19 cellular contexts compared by ENCODE assay signal in the genomic region with DNA sequence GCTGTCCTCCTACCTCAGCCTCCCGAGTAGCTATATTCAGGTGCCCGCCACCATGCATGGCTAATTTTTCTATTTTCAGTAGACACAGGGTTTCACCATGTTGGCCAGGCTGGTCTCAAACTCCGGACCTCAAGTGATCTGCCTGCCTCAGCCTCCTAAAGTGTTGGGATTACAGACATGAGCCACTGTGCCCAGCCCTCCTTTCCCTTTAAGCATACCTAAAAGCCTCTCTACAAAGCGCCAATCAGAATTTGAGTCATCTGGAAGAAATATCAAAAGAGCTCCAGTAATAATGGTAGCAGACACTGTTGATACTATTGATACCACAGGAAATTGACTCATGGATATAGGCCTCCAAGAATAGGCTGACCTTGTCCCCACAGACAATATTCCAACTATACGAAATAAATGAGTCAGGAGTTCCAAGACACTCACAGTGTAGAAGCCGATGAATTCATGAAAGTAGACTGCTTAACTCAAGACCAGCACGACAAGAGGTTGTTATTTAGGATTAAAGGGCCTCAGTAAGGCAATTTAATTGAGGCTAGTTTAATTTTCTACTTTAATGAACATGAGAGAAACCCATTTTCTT. TPM values are rescaled to one million over a fixed set of nuclear protein-coding genes. Genes with fewer than 3 reads are reported as not detected.
DNase-seq lines count a peak whose midpoint lies in the region; ATAC-seq, FAIRE-seq and TF ChIP-seq lines count a peak whose summit lies in the region.
"Not testable (repeated sequence)": the region's sequence is repeated elsewhere in the genome, so short reads cannot be mapped to it uniquely, and the experiment has no call there.
"Had no signal": no experiment of that assay in that cellular context is flagged by ENCODE, and none has a peak within 500 bp of the region (broad histone marks: within the 10 kb centered on the region; RNA-seq: fewer than 3 reads in every experiment).

No MANE protein-coding gene starts in this region.

- H3K27ac Mint-ChIP-seq in activated CD8-positive, alpha-beta T cell treated with anti-CD3 and anti-CD28 coated beads for 36 hours; stimulated activated effector memory CD8-positive, alpha-beta T cell treated with anti-CD3 and anti-CD28 coated beads, Interleukin-12 subunit alpha, Interleukin-12 subunit beta, amount 100 ng/mL, for 72 hours: not testable (repeated sequence)

- H3K4me1 Mint-ChIP-seq in activated CD8-positive, alpha-beta T cell treated with anti-CD3 and anti-CD28 coated beads for 36 hours (ENCODE audit: low read depth); stimulated activated effector memory CD8-positive, alpha-beta T cell treated with anti-CD3 and anti-CD28 coated beads, Interleukin-12 subunit alpha, Interleukin-12 subunit beta, amount 100 ng/mL, for 72 hours: not testable (repeated sequence)

- TF ChIP-seq RAD21 in HCT116 (IDR thresholded peaks at IDR 0.05; ENCODE audit: low read depth): not testable (repeated sequence)

- DNase-seq in AG04450 (ENCODE audit: low read depth, low spot score) (peak; percentile 15), HCT116 (ENCODE audit: low read depth, low spot score) (peak; percentile 15), RCC 7860 (ENCODE audit: low spot score) (peak; percentile 16), brain microvascular endothelial cell (peak; percentile 80), fibroblast of lung (ENCODE audit: low read depth in 2 of 2) (peak; percentile 44 to 82), keratinocyte (ENCODE audit: low read depth, low spot score) (peak; percentile 19)
- not testable (repeated sequence) for DNase-seq in activated CD8-positive, alpha-beta T cell treated with anti-CD3 and anti-CD28 coated beads for 36 hours; stimulated activated effector memory CD8-positive, alpha-beta T cell treated with anti-CD3 and anti-CD28 coated beads, Interleukin-12 subunit alpha, Interleukin-12 subunit beta, amount 100 ng/mL, for 72 hours (ENCODE audit: low spot score in 2 of 2)

- not testable (repeated sequence) for H3K36me3 Mint-ChIP-seq in activated CD8-positive, alpha-beta T cell treated with anti-CD3 and anti-CD28 coated beads for 36 hours (ENCODE audit: low read depth); stimulated activated effector memory CD8-positive, alpha-beta T cell treated with anti-CD3 and anti-CD28 coated beads, Interleukin-12 subunit alpha, Interleukin-12 subunit beta, amount 100 ng/mL, for 72 hours

- H3K36me3 ChIP-seq in HCT116 (ENCODE audit: control insufficient read depth in 1 of 2, insufficient read depth in 2 of 2, low read length in 2 of 2); brain microvascular endothelial cell (replicated peaks); fibroblast of lung (ENCODE audit: control insufficient read depth, insufficient read depth, low read length); keratinocyte (ENCODE audit: control insufficient read depth in 2 of 2, extremely low read depth in 1 of 2, insufficient read depth in 2 of 2, low read length in 2 of 2): not testable (repeated sequence)

- not testable (repeated sequence) for H3K9me3 Mint-ChIP-seq in activated CD8-positive, alpha-beta T cell treated with anti-CD3 and anti-CD28 coated beads for 36 hours; stimulated activated effector memory CD8-positive, alpha-beta T cell treated with anti-CD3 and anti-CD28 coated beads, Interleukin-12 subunit alpha, Interleukin-12 subunit beta, amount 100 ng/mL, for 72 hours

- in situ Hi-C loops in brain microvascular endothelial cell (cut with HindIII; ENCODE audit: low pct_ligation_motif_present, low sequenced_read_pairs): not testable (repeated sequence)

- H3K79me2 ChIP-seq in HCT116 (ENCODE audit: insufficient read depth, low read length); fibroblast of lung (ENCODE audit: control insufficient read depth, insufficient read depth, low read length); keratinocyte (ENCODE audit: control insufficient read depth, insufficient read depth, low read length): not testable (repeated sequence)

- not testable (repeated sequence) for H3K27ac ChIP-seq in AG04450 (ENCODE audit: low read depth, low read length); HCT116 (ENCODE audit: low read depth, low read length); brain microvascular endothelial cell; fibroblast of lung (ENCODE audit: insufficient read depth, low read length); keratinocyte (ENCODE audit: control insufficient read depth, insufficient read depth, low read length)

- H4K20me1 ChIP-seq in HCT116 (ENCODE audit: insufficient read depth); fibroblast of lung (ENCODE audit: control insufficient read depth, extremely low read depth, insufficient read depth, low read length); keratinocyte (ENCODE audit: control insufficient read depth, extremely low read depth, insufficient read depth, low read length): not testable (repeated sequence)

- not testable (repeated sequence) for H3K4me1 ChIP-seq in HCT116 (ENCODE audit: control insufficient read depth in 1 of 2, insufficient read depth in 2 of 2, low read length in 2 of 2); fibroblast of lung (ENCODE audit: control insufficient read depth, extremely low read depth, insufficient read depth, low read length); keratinocyte (ENCODE audit: control insufficient read depth, extremely low read depth, insufficient read depth, low read length)

- H3K9me3 ChIP-seq in AG04450 (ENCODE audit: control insufficient read depth, insufficient read depth, low read length); HCT116 (ENCODE audit: control insufficient read depth in 1 of 2, insufficient read depth in 1 of 2, low read depth in 1 of 2, low read length in 2 of 2); fibroblast of lung (ENCODE audit: control insufficient read depth, insufficient read depth, low read depth, low read length); keratinocyte (ENCODE audit: control insufficient read depth, low read depth, low read length): not testable (repeated sequence)

- dilution Hi-C loops in keratinocyte (cut with MboI; ENCODE audit: extremely low pct_ligation_motif_present, low sequenced_read_pairs): not testable (repeated sequence)

- TF ChIP-seq CTCF in AG04450 (IDR thresholded peaks at IDR 0.05; ENCODE audit: low read depth, low read length); HCT116 (IDR thresholded peaks at IDR 0.05 in 2 of 3, conservative IDR thresholded peaks at IDR 0.05 in 1 of 3; ENCODE audit: borderline replicate concordance in 1 of 3, insufficient read depth in 1 of 3, low read depth in 2 of 3, low read length in 2 of 3); activated CD8-positive, alpha-beta T cell treated with anti-CD3 and anti-CD28 coated beads for 36 hours (IDR thresholded peaks at IDR 0.05); brain microvascular endothelial cell (IDR thresholded peaks at IDR 0.05; ENCODE audit: low read depth, low read length, missing control alignments); fibroblast of lung (conservative IDR thresholded peaks at IDR 0.05 in 1 of 2, IDR thresholded peaks at IDR 0.05 in 1 of 2; ENCODE audit: low read depth in 1 of 2, low read length in 2 of 2); keratinocyte (optimal IDR thresholded peaks at IDR 0.05 in 1 of 3, IDR thresholded peaks at IDR 0.05 in 1 of 3, conservative IDR thresholded peaks at IDR 0.05 in 1 of 3; ENCODE audit: extremely low read depth in 1 of 3, insufficient read depth in 2 of 3, low read length in 3 of 3): not testable (repeated sequence)

- TF ChIP-seq POLR2A in HCT116 (IDR thresholded peaks at IDR 0.05; ENCODE audit: borderline replicate concordance, extremely low read depth, insufficient read depth, insufficient read length): not testable (repeated sequence)

- CTCF ChIA-PET in AG04450 (lab: Charles Lee); HCT116 (lab: Charles Lee); activated CD8-positive, alpha-beta T cell treated with anti-CD3 and anti-CD28 coated beads for 36 hours (lab: Charles Lee): not testable (repeated sequence)

- FAIRE-seq in RCC 7860 (lab: Jason Lieb, UNC); keratinocyte (lab: Jason Lieb, UNC): not testable (repeated sequence)

- H3K4me2 ChIP-seq in HCT116 (ENCODE audit: low read length); fibroblast of lung (ENCODE audit: extremely low read depth, insufficient read depth, low read length); keratinocyte (ENCODE audit: control insufficient read depth, extremely low read depth, insufficient read depth, low read depth, low read length): not testable (repeated sequence)

- not testable (repeated sequence) for H3K9ac ChIP-seq in HCT116 (ENCODE audit: low read length); fibroblast of lung (ENCODE audit: insufficient read depth, low read length); keratinocyte (ENCODE audit: control insufficient read depth, extremely low read depth, insufficient read depth, low read length)

- not testable (repeated sequence) for H3K4me3 ChIP-seq in AG04450 (ENCODE audit: low read depth, low read length); HCT116 (replicated peaks in 1 of 2; ENCODE audit: low read depth in 1 of 2, low read length in 2 of 2); brain microvascular endothelial cell (ENCODE audit: low read depth, low read length); fibroblast of lung (replicated peaks in 1 of 4; ENCODE audit: control extremely low read depth in 1 of 4, insufficient read depth in 1 of 4, low read depth in 3 of 4, low read length in 4 of 4); keratinocyte (ENCODE audit: control insufficient read depth in 2 of 3, extremely low read depth in 1 of 3, insufficient read depth in 2 of 3, low read depth in 1 of 3, low read length in 3 of 3)

- H3K9me1 ChIP-seq in keratinocyte (ENCODE audit: control insufficient read depth, extremely low read depth, insufficient read depth, low read length): not testable (repeated sequence)

- POLR2A ChIA-PET in AG04450 (lab: Yijun Ruan, JAX); HCT116 (lab: Charles Lee); activated CD8-positive, alpha-beta T cell treated with anti-CD3 and anti-CD28 coated beads for 36 hours (lab: Charles Lee): not testable (repeated sequence)

- BruUV-seq in HCT116 (replicated peaks; lab: Mats Ljungman, UMichigan): not testable (repeated sequence)

- RAD21 ChIA-PET in HCT116 (lab: Charles Lee; ENCODE audit: low non-redundant PET in 1 of 2, low total read pairs in 2 of 2, uncharacterized antibody in 2 of 2, unreplicated experiment in 2 of 2): not testable (repeated sequence)

- not testable (repeated sequence) for H2AFZ ChIP-seq in HCT116 (ENCODE audit: low read depth, low read length, poor library complexity, severe bottlenecking); fibroblast of lung (ENCODE audit: low read length); keratinocyte (ENCODE audit: control insufficient read depth, low read length)

- not testable (repeated sequence) for ATAC-seq in HCT116
- peak; percentile 69 for ATAC-seq in activated CD8-positive, alpha-beta T cell treated with anti-CD3 and anti-CD28 coated beads for 36 hours
- peak; percentile 93 for ATAC-seq in stimulated activated effector memory CD8-positive, alpha-beta T cell treated with anti-CD3 and anti-CD28 coated beads, Interleukin-12 subunit alpha, Interleukin-12 subunit beta, amount 100 ng/mL, for 72 hours

- not testable (repeated sequence) for H3K9me2 ChIP-seq in HCT116 (ENCODE audit: insufficient read depth)

- intact Hi-C loops in HCT116 (cut with micrococcal nuclease); activated CD8-positive, alpha-beta T cell treated with anti-CD3 and anti-CD28 coated beads for 36 hours (cut with micrococcal nuclease): not testable (repeated sequence)

- not testable (repeated sequence) for H3K27me3 Mint-ChIP-seq in activated CD8-positive, alpha-beta T cell treated with anti-CD3 and anti-CD28 coated beads for 36 hours

- not testable (repeated sequence) for H3K4me3 Mint-ChIP-seq in activated CD8-positive, alpha-beta T cell treated with anti-CD3 and anti-CD28 coated beads for 36 hours; stimulated activated effector memory CD8-positive, alpha-beta T cell treated with anti-CD3 and anti-CD28 coated beads, Interleukin-12 subunit alpha, Interleukin-12 subunit beta, amount 100 ng/mL, for 72 hours

- H3K27me3 ChIP-seq in AG04450 (ENCODE audit: control insufficient read depth, insufficient read depth, low read length); HCT116 (ENCODE audit: insufficient read depth, low read length); brain microvascular endothelial cell (replicated peaks); fibroblast of lung (ENCODE audit: control insufficient read depth, insufficient read depth, low read length); keratinocyte (ENCODE audit: control insufficient read depth, extremely low read depth, insufficient read depth, low read length): not testable (repeated sequence)

RNA-seq across cellular contexts. Expression of gene PPIAL4D, which starts 29.3 kb away (rescaled TPM):
- not detected in 2 replicates for polyA plus RNA-seq in AG04450 (2011; rRNA removed)
- polyA minus RNA-seq in AG04450 (2011; rRNA and poly(A)+ RNA removed): not detected in 2 replicates
- not detected for total RNA-seq in HCT116 (2021; ENCODE audit: unreplicated experiment)
- polyA plus RNA-seq in HCT116 (2012): not detected in 2 replicates
- total RNA-seq in activated CD8-positive, alpha-beta T cell treated with anti-CD3 and anti-CD28 coated beads for 36 hours: not detected
- total RNA-seq in fibroblast of lung: not detected in 2 replicates
- polyA plus RNA-seq in fibroblast of lung: not detected in 2 replicates
- polyA plus RNA-seq in fibroblast of lung (2012): not detected in 2 replicates
- polyA minus RNA-seq in fibroblast of lung (ENCODE audit: low replicate concordance): not detected in 2 replicates
- not detected in 3 replicates for polyA plus RNA-seq in keratinocyte
- not detected for polyA plus RNA-seq in keratinocyte (2011; ENCODE audit: low read depth)
- polyA plus RNA-seq in keratinocyte (2011; cell fraction: cytosol; rRNA removed): not detected in 2 replicates
- polyA plus RNA-seq in keratinocyte (2011; cell fraction: nucleus; rRNA removed): not detected in 2 replicates
- not detected in 2 replicates for polyA plus RNA-seq in keratinocyte (2012; ENCODE audit: low replicate concordance)
- polyA minus RNA-seq in keratinocyte: not detected in 3 replicates
- polyA minus RNA-seq in keratinocyte (2011; cell fraction: cytosol; rRNA and poly(A)+ RNA removed): not detected
- not detected in 2 replicates for polyA minus RNA-seq in keratinocyte (2011; cell fraction: nucleus; rRNA and poly(A)+ RNA removed)
- total RNA-seq: Calu3; CD4-positive, CD25-positive, alpha-beta regulatory T cell; chondrocyte; gastrocnemius medialis; left cardiac atrium; lung; mucosa of gallbladder; natural killer cell treated with Interleukin-12 subunit alpha and Interleukin-12 subunit beta and Interleukin-15 and Interleukin-18, amount 100 ng/mL, for 72 hours; omental fat pad; psoas muscle had no signal
- polyA plus RNA-seq: CD4-positive, CD25-positive, alpha-beta regulatory T cell; IgD-negative memory B cell; lung; psoas muscle had no signal
